Comparison of ENCODE assay signal across 6 cellular contexts in genomic region chr17:42553866-42554249, GRCh38. TPM values are rescaled to one million over a fixed set of nuclear protein-coding genes. Genes with fewer than 3 reads are reported as not detected.
DNase-seq lines count a peak whose midpoint lies in the region; ATAC-seq, FAIRE-seq and TF ChIP-seq lines count a peak whose summit lies in the region.

No MANE protein-coding gene starts in this region.

- H3K9me3 ChIP-seq in colonic mucosa (no peaks in the 10 kb centered on the region), pancreas (no peaks in the 10 kb centered on the region)

- 28 to 30% methylated on average over 16 of the region's 16 CpGs for WGBS in pancreas, 2 donors

- peak overlapping the region; percentile 75 for H3K27ac ChIP-seq in colonic mucosa
- H3K27ac ChIP-seq in pancreas: peak overlapping the region in 3 of 4 donors; percentile 80 to 85 (median 83)

- FAIRE-seq in pancreas (lab: Jason Lieb, UNC): no peak

- H3K27me3 ChIP-seq in colonic mucosa: no peaks in the 10 kb centered on the region
- no peaks in the 10 kb centered on the region for H3K27me3 ChIP-seq in pancreas

- intact Hi-C loops in colonic mucosa (cut with DNase I): no loop called here
- intact Hi-C loops in pancreas (cut with DNase I): no loop called here

- DNase-seq in LNCaP clone FGC (ENCODE audit: low read depth) (no peak), colonic mucosa (no peak), pancreas (peak in 2 of 6 donors; percentile 41 to 76), LoVo (ENCODE audit: low spot score) (no peak), NCI-H446 (lab: John Stamatoyannopoulos, UW) (no peak)

- H3K4me1 ChIP-seq in colonic mucosa: peaks cover 4% of the 10 kb centered on the region
- H3K4me1 ChIP-seq in pancreas: peaks cover 0 to 6% (median 0%) of the 10 kb centered on the region in 3 donors

- peak overlapping the region; percentile 87 for H3K4me3 ChIP-seq in LNCaP clone FGC (ENCODE audit: low read depth, low read length)
- peak overlapping the region; percentile 73 for H3K4me3 ChIP-seq in colonic mucosa
- peak overlapping the region; percentile 35 to 77 (median 74) for H3K4me3 ChIP-seq in pancreas

- TF ChIP-seq CTCF in LNCaP clone FGC (IDR thresholded peaks at IDR 0.05; ENCODE audit: control insufficient read depth, extremely low read depth, insufficient read depth) (peak; percentile 68), colonic mucosa (IDR thresholded peaks at IDR 0.05) (no peak), pancreas (IDR thresholded peaks at IDR 0.05) (no peak)

- peak overlapping the region; percentile 91 to 94 for H3K9ac ChIP-seq in colonic mucosa (ENCODE audit: low read depth in 2 of 2, low read length in 2 of 2)

- H3K36me3 ChIP-seq in colonic mucosa (no peaks in the 10 kb centered on the region), pancreas (no peaks in the 10 kb centered on the region)

- ATAC-seq in pancreas (peak; percentile 35 to 52 (median 44)), GM19397 (IDR thresholded peaks at IDR 0.05; ENCODE audit: unreplicated experiment) (no peak)

RNA-seq across cellular contexts. Expression of gene HSD17B1, which starts 1.1 kb away (rescaled TPM):
- 1 to 10 TPM in 1 of 2 donors, under 1 TPM in 1; 0.88 to 1.7 TPM for total RNA-seq in colonic mucosa
- total RNA-seq in pancreas: 1 to 10 TPM in 2 of 6 donors, under 1 TPM in 4; 0.32 to 1.3 (median 0.74) TPM
- 1 to 10 TPM; 3.5 TPM for polyA plus RNA-seq in pancreas

RNA-seq across cellular contexts. Expression of gene COASY, which starts 8.1 kb away (rescaled TPM):
- total RNA-seq in colonic mucosa: 100 to 1,000 TPM in 1 of 2 donors, 10 to 100 TPM in 1; 94.2 to 176 TPM
- 10 to 100 TPM; 32.3 to 63.5 (median 52.3) TPM for total RNA-seq in pancreas
- 100 to 1,000 TPM; 135 to 152 TPM for polyA plus RNA-seq in pancreas

RNA-seq across cellular contexts. Expression of gene MLX, which starts 13.0 kb away (rescaled TPM):
- total RNA-seq in colonic mucosa (10 to 100 TPM; 79.6 to 83.0 TPM), pancreas (10 to 100 TPM; 18.6 to 26.7 (median 22.9) TPM)
- polyA plus RNA-seq in pancreas: 10 to 100 TPM; 31.9 to 44.5 TPM

RNA-seq across cellular contexts. Expression of gene NAGLU, which starts 17.8 kb away (rescaled TPM):
- total RNA-seq in colonic mucosa (10 to 100 TPM; 27.8 to 38.6 TPM), pancreas (10 to 100 TPM; 17.6 to 33.8 (median 25.6) TPM)
- 10 to 100 TPM; 51.6 to 52.6 TPM for polyA plus RNA-seq in pancreas

RNA-seq across cellular contexts. Expression of gene PSMC3IP, which starts 23.7 kb away (rescaled TPM):
- total RNA-seq in colonic mucosa: 10 to 100 TPM in 1 of 2 donors, 1 to 10 TPM in 1; 2.2 to 11.6 TPM
- total RNA-seq in pancreas: 1 to 10 TPM; 1.0 to 2.7 (median 2.0) TPM
- 1 to 10 TPM; 3.9 to 7.0 TPM for polyA plus RNA-seq in pancreas
